Comparison of ENCODE assay signal across 8 cellular contexts in the genomic region with DNA sequence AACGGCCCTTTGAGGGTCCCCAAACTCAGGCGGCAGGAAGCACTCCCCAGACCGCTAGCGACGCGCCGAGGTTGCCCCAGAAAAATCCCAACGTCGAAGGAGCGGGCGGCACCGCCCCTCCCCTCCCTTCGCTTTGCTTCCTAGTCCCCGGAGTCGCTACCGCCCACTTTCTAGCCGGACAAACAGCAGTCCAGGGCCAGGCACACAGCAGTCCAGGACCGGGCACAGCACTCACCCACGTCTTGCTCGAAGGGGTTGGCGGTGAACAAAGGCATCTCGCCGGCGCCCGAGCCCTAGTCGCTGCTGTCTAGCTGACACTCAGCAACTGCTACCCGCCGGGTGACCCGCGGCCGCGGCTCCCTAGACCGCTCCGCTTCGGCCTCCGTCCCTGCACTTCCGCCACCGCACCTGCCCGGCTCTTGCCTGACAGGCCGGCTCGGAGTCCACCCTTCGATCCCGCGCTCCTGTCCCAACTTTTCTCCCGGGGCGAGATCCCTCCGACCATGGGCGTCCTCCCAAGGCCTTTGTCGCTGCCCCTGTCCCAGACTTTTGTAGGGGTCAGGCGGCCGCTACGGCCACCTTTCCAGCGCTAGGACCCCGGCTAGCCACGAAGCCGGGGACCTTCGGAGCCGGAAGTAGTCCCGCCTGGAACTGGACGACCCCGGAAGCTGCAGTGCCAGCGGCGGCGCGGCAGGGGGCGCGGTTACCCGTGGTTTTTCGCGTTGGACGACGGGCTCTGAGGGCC. TPM values are rescaled to one million over a fixed set of nuclear protein-coding genes. Genes with fewer than 3 reads are reported as not detected.
DNase-seq lines count a peak whose midpoint lies in the region; ATAC-seq and TF ChIP-seq lines count a peak whose summit lies in the region.

A gene (minus strand): TSS at position 396 of the 745 bp plus-strand sequence. CDS start 121 bp downstream, at position 275.

- 1% methylated on average over 23 to 65 of the region's 72 CpGs for WGBS in tibial nerve, 2 donors

- H3K27ac ChIP-seq in parathyroid adenoma = peak within 1 kb of the TSS; percentile 99
- H3K27ac ChIP-seq in tibial nerve = peak within 1 kb of the TSS; percentile 90 to 96 (median 92)

- H3K27me3 Mint-ChIP-seq in activated naive CD8-positive, alpha-beta T cell treated with anti-CD3 and anti-CD28 coated beads, Interleukin-2, amount 50 U/mL, for 24 hours = peaks cover under 1% of the 10 kb centered on the region

- H3K36me3 ChIP-seq in parathyroid adenoma (ENCODE audit: control insufficient read depth, insufficient read depth, low read length) (no peaks in the 10 kb centered on the region), tibial nerve (no peaks in the 10 kb centered on the region)

- peaks cover 5% of the 10 kb centered on the region for H3K4me1 ChIP-seq in parathyroid adenoma
- peaks cover 3 to 38% (median 25%) of the 10 kb centered on the region in 4 donors for H3K4me1 ChIP-seq in tibial nerve

- TF ChIP-seq CTCF in GM12874 (IDR thresholded peaks at IDR 0.05; ENCODE audit: insufficient read depth, low read depth, low read length) (peak; percentile 97), parathyroid adenoma (IDR thresholded peaks at IDR 0.05) (peak; percentile 99), tibial nerve (IDR thresholded peaks at IDR 0.05) (peak; percentile 96 to 99 (median 97))

- H3K9ac ChIP-seq in parathyroid adenoma = peak within 1 kb of the TSS; percentile 70

- ATAC-seq in HG02759 (IDR thresholded peaks at IDR 0.05; ENCODE audit: unreplicated experiment) (peak; percentile 81), Right ventricle myocardium superior (ENCODE audit: poor library complexity) (peak; percentile 96)
- ATAC-seq in activated naive CD8-positive, alpha-beta T cell treated with anti-CD3 and anti-CD28 coated beads, Interleukin-2, amount 50 U/mL, for 24 hours = peak; percentile 87

- H3K27me3 ChIP-seq in parathyroid adenoma (ENCODE audit: control insufficient read depth, insufficient read depth, low read length) (no peaks in the 10 kb centered on the region), tibial nerve (no peaks in the 10 kb centered on the region)

- H3K4me2 ChIP-seq in parathyroid adenoma (ENCODE audit: low read length) = peak within 1 kb of the TSS; percentile 78

- peak within 1 kb of the TSS; percentile 94 for H3K4me3 Mint-ChIP-seq in activated naive CD8-positive, alpha-beta T cell treated with anti-CD3 and anti-CD28 coated beads, Interleukin-2, amount 50 U/mL, for 24 hours

- DNase-seq in NCI-H128 (lab: John Stamatoyannopoulos, UW; ENCODE audit: unreplicated experiment) (peak; percentile 69), SW480 (ENCODE audit: low spot score) (peak; percentile 88), Right ventricle myocardium superior (peak; percentile 95), tibial nerve (ENCODE audit: low spot score in 2 of 2) (peak; percentile 79 to 87)
- DNase-seq in activated naive CD8-positive, alpha-beta T cell treated with anti-CD3 and anti-CD28 coated beads, Interleukin-2, amount 50 U/mL, for 24 hours = peak; percentile 95

- H3K9me3 Mint-ChIP-seq in activated naive CD8-positive, alpha-beta T cell treated with anti-CD3 and anti-CD28 coated beads, Interleukin-2, amount 50 U/mL, for 24 hours = no peaks in the 10 kb centered on the region

- TF ChIP-seq EP300 in tibial nerve (IDR thresholded peaks at IDR 0.05) = peak in 1 of 2 donors; percentile 92

- peaks cover 34% of the 10 kb centered on the region for H3K4me1 Mint-ChIP-seq in activated naive CD8-positive, alpha-beta T cell treated with anti-CD3 and anti-CD28 coated beads, Interleukin-2, amount 50 U/mL, for 24 hours

- H3K9me3 ChIP-seq in parathyroid adenoma (ENCODE audit: control insufficient read depth, low read length) (no peaks in the 10 kb centered on the region), tibial nerve (no peaks in the 10 kb centered on the region)

- H3K27ac Mint-ChIP-seq in activated naive CD8-positive, alpha-beta T cell treated with anti-CD3 and anti-CD28 coated beads, Interleukin-2, amount 50 U/mL, for 24 hours = peak within 1 kb of the TSS; percentile 99

- peak within 1 kb of the TSS; percentile 92 for H2AFZ ChIP-seq in parathyroid adenoma

- H3K79me2 ChIP-seq in parathyroid adenoma = peaks cover 22% of the 10 kb centered on the region

- H3K4me3 ChIP-seq in parathyroid adenoma (ENCODE audit: low read depth, low read length) (peak within 1 kb of the TSS; percentile 92), tibial nerve (peak within 1 kb of the TSS; percentile 62 to 89 (median 73))

- TF ChIP-seq POLR2A in tibial nerve (IDR thresholded peaks at IDR 0.05) = peak; percentile 55 to 70

- H3K36me3 Mint-ChIP-seq in activated naive CD8-positive, alpha-beta T cell treated with anti-CD3 and anti-CD28 coated beads, Interleukin-2, amount 50 U/mL, for 24 hours (ENCODE audit: low read depth) = peaks cover 4% of the 10 kb centered on the region

- intact Hi-C loops in Right ventricle myocardium superior (cut with DNase I) = loop anchor here (10.0 kb wide), 1 partner anchor 141 kb away; no protein-coding TSS in a partner anchor

RNA-seq across cellular contexts. Expression of the gene that starts here (rescaled TPM):
- total RNA-seq in Right ventricle myocardium superior (22.6 TPM), tibial nerve (10 to 100 TPM; 18.9 to 45.4 (median 31.7) TPM)

Comparison
In these comparisons a context has a peak if more than half of its experiments do, and no peak if none do; other contexts are left out.
1. Peak in every context shown above with its lines: DNase-seq, ATAC-seq, H3K4me3 ChIP-seq and H3K27ac ChIP-seq.